In the genomic region with DNA sequence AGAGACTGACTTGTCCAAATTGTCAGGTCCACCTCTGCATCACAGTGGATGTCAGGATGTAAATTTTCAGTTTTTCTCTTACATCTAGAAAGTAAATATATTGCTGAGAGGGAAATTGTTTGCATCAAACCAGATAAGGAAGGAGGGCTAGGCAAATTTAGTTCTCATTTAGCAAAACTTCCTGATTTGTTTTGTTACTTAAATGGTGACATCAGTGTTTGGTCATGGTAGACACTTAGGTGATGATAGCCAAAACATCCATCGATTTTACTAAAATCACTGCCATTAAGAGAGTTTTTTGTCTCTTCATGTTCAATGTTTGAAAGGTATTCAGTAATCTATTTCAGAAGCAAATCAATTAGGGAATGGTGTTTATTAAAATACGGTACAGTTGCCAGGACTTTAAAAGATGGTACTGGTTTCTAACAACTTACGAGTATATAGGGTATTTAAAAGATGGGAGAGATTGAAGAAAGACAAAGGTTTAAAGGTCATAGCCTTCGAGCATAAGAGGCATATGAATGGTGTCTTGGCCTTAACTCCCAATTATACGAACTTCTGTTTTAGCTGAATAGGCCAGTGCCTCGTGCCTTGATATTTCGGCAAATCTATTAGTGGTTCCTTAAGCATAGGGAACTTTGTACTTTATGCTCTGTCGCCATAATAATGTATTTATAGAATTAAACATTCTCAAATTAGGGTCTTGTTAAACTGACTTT, we compare ENCODE assay signal across 1 cellular context.
TF ChIP-seq lines count a peak whose summit lies in the region.

No MANE protein-coding gene starts in this region.

TF ChIP-seq in HepG2, 621 proteins besides CTCF, POLR2A, EP300 and RAD21:
- TF ChIP-seq TCF7L2 (IDR thresholded peaks at IDR 0.05; ENCODE audit: low read depth, low read length): no peak
- TF ChIP-seq CREB1 (IDR thresholded peaks at IDR 0.05): no peak
- TF ChIP-seq CREB1 (CRISPR knock-in tag; IDR thresholded peaks at IDR 0.05): 0 out of 2 replicates have a peak, but pooled peaks have one; percentile 9
